In genomic region chr11:89381094-89381493, GRCh38 we compare ENCODE assay signal across 9 cellular contexts.
A peak's percentile ranks its signal among the peaks of the same experiment; 100 is the strongest.
DNase-seq lines count a peak whose midpoint lies in the region; ATAC-seq and TF ChIP-seq lines count a peak whose summit lies in the region.
"Had no signal": no experiment of that assay in that cellular context is flagged by ENCODE, and none has a peak within 500 bp of the region (broad histone marks: within the 10 kb centered on the region; RNA-seq: fewer than 3 reads in every experiment).

No MANE protein-coding gene starts in this region.

- POLR2A ChIA-PET in GM10248 (lab: Yijun Ruan, JAX) = no interaction called here

- CTCF ChIA-PET in GM10248 (lab: Yijun Ruan, JAX) = no interaction called here

- DNase-seq in AG08395 (ENCODE audit: low spot score) = peak; percentile 79
- DNase-seq in HS-5 (ENCODE audit: low read depth) = peak; percentile 88
- DNase-seq in dedifferentiated amniotic fluid mesenchymal stem cell (ENCODE audit: extremely low spot score) = peak; percentile 95
- DNase-seq in mesenchymal stem cell = peak; percentile 94
- DNase-seq in GM10248 (ENCODE audit: extremely low spot score) = no peak
- DNase-seq: SHP77 treated with DMSO at 0.1 percent for 48 hours had no signal

- H3K27ac ChIP-seq in mesenchymal stem cell (ENCODE audit: low read length, poor library complexity, severe bottlenecking) = peak overlapping the region; percentile 98

- H4K91ac ChIP-seq in mesenchymal stem cell (ENCODE audit: low read length) = no peak overlapping the region

- H2BK5ac ChIP-seq in mesenchymal stem cell (ENCODE audit: low read depth, low read length, poor library complexity, severe bottlenecking) = peak overlapping the region; percentile 92

- H2BK120ac ChIP-seq in mesenchymal stem cell (ENCODE audit: low read depth, low read length) = no peak overlapping the region

- H3K27me3 ChIP-seq in mesenchymal stem cell (ENCODE audit: control insufficient read depth in 1 of 2, insufficient read depth in 1 of 2, low read length in 2 of 2) = no peaks in the 10 kb centered on the region

- no peak overlapping the region for H3K14ac ChIP-seq in mesenchymal stem cell (ENCODE audit: low read length in 2 of 2)

- peak overlapping the region in 1 of 2 experiments; percentile 41 for H3K4ac ChIP-seq in mesenchymal stem cell (ENCODE audit: low read depth in 1 of 2, low read length in 2 of 2)

- peak overlapping the region; percentile 58 for H3K4me2 ChIP-seq in mesenchymal stem cell (ENCODE audit: low read length, poor library complexity, severe bottlenecking)

- peak overlapping the region; percentile 50 for H3K9ac ChIP-seq in mesenchymal stem cell (ENCODE audit: low read length)

- peak overlapping the region; percentile 14 for H2AFZ ChIP-seq in mesenchymal stem cell (ENCODE audit: low read depth, low read length)

- 0% methylated on average over 3 of the region's 3 CpGs for WGBS in mesenchymal stem cell

- H2BK12ac ChIP-seq in mesenchymal stem cell (ENCODE audit: low read length in 2 of 2) = no peak overlapping the region

- ATAC-seq in HG03439 (IDR thresholded peaks at IDR 0.05; ENCODE audit: unreplicated experiment) (no peak), HG03469 (IDR thresholded peaks at IDR 0.05; ENCODE audit: unreplicated experiment) (no peak), HG02571 (IDR thresholded peaks at IDR 0.05; ENCODE audit: unreplicated experiment) (no peak)

- no peak overlapping the region for H3K23ac ChIP-seq in mesenchymal stem cell (ENCODE audit: low read length in 2 of 2)

- peak overlapping the region; percentile 14 for H4K8ac ChIP-seq in mesenchymal stem cell (ENCODE audit: low read length)

- H3K9me3 ChIP-seq in mesenchymal stem cell (ENCODE audit: control insufficient read depth, low read length) = peaks cover 13% of the 10 kb centered on the region

- peaks cover 3% of the 10 kb centered on the region for H3K4me1 ChIP-seq in mesenchymal stem cell (ENCODE audit: control insufficient read depth, insufficient read depth, low read depth, low read length)

- H3K79me1 ChIP-seq in mesenchymal stem cell (replicated peaks; ENCODE audit: low read length, poor library complexity, severe bottlenecking) = peaks cover 1% of the 10 kb centered on the region

- no peak overlapping the region for H3K4me3 ChIP-seq in mesenchymal stem cell (ENCODE audit: insufficient read depth in 1 of 2, low read depth in 1 of 2, low read length in 2 of 2)

- peaks cover 0 to 4% of the 10 kb centered on the region in 2 experiments for H3K36me3 ChIP-seq in mesenchymal stem cell (ENCODE audit: control insufficient read depth in 1 of 2, insufficient read depth in 2 of 2, low read depth in 1 of 2, low read length in 2 of 2)

- H2BK15ac ChIP-seq in mesenchymal stem cell (ENCODE audit: low read depth, poor library complexity, severe bottlenecking) = no peak overlapping the region

- peak overlapping the region; percentile 52 to 60 for H3K18ac ChIP-seq in mesenchymal stem cell (ENCODE audit: low read depth in 1 of 2, low read length in 2 of 2)

- TF ChIP-seq CTCF in GM10248 (IDR thresholded peaks at IDR 0.05; ENCODE audit: control extremely low read depth, extremely low read depth, low read depth, missing control alignments) = no peak

- H2AK5ac ChIP-seq in mesenchymal stem cell (ENCODE audit: low read length, severe bottlenecking) = peak overlapping the region; percentile 80
